ENCODE assay signal across 20 cellular contexts in the genomic region with DNA sequence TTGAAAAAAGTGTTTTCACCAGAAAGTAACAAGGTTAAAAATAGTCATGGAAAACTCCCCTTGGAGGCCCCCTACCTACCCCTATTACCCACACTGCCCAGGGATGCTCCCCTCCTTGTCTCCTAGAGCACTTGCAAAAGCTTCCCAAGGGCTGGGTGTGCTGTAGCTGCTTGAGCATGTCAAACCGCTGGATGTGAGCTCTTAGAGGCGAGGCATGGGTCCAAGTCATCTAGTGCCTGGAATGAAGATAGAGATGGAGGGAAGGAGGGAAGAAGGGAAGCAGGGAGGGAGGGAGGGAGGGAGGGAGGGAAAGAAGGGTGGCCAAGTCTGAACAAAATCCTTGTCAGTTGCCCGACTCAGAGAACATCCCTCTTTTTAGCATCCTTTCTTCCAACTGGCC. TPM values are rescaled to one million over a fixed set of nuclear protein-coding genes. Genes with fewer than 3 reads are reported as not detected.
DNase-seq lines count a peak whose midpoint lies in the region; ATAC-seq and TF ChIP-seq lines count a peak whose summit lies in the region.
"Had no signal": no experiment of that assay in that cellular context is flagged by ENCODE, and none has a peak within 500 bp of the region (broad histone marks: within the 10 kb centered on the region; RNA-seq: fewer than 3 reads in every experiment).

No MANE protein-coding gene starts in this region.

- H3K27me3 ChIP-seq in adipocyte (replicated peaks; ENCODE audit: control insufficient read depth, insufficient read depth, low read length) (no peaks in the 10 kb centered on the region), thoracic aorta (replicated peaks; ENCODE audit: insufficient read depth) (no peaks in the 10 kb centered on the region)

- H3K4me1 ChIP-seq in adipocyte (ENCODE audit: control insufficient read depth, insufficient read depth, low read length) (peaks cover 78% of the 10 kb centered on the region), mucosa of descending colon (ENCODE audit: low read depth) (no peaks in the 10 kb centered on the region), thoracic aorta (ENCODE audit: control insufficient read depth in 1 of 2, low read depth in 2 of 2) (peaks cover 77 to 97% of the 10 kb centered on the region in 2 donors)

- no peaks in the 10 kb centered on the region for H3K9me3 ChIP-seq in adipocyte (ENCODE audit: control insufficient read depth, low read length)
- no peaks in the 10 kb centered on the region for H3K9me3 ChIP-seq in mucosa of descending colon
- no peaks in the 10 kb centered on the region for H3K9me3 ChIP-seq in thoracic aorta

- H3K4me1 Mint-ChIP-seq in stimulated activated naive CD8-positive, alpha-beta T cell treated with anti-CD3 and anti-CD28 coated beads, Interleukin-15, amount 100 ng/mL, for 72 hours = peaks cover 26% of the 10 kb centered on the region

- no peaks in the 10 kb centered on the region for H3K9me3 Mint-ChIP-seq in stimulated activated naive CD8-positive, alpha-beta T cell treated with anti-CD3 and anti-CD28 coated beads, Interleukin-15, amount 100 ng/mL, for 72 hours
- H3K9me3 Mint-ChIP-seq: activated naive CD8-positive, alpha-beta T cell treated with anti-CD3 and anti-CD28 coated beads, Interleukin-2, amount 50 U/mL, for 24 hours; effector memory CD8-positive, alpha-beta T cell; stimulated activated naive CD8-positive, alpha-beta T cell treated with anti-CD3 and anti-CD28 coated beads, Interleukin-15, Interleukin-2, amounts not matched to agents 100 ng/mL and 50 ng/mL, for 24 hours had no signal

- H3K4me3 Mint-ChIP-seq in stimulated activated naive CD8-positive, alpha-beta T cell treated with anti-CD3 and anti-CD28 coated beads, Interleukin-15, amount 100 ng/mL, for 72 hours = no peak overlapping the region
- H3K4me3 Mint-ChIP-seq: activated naive CD8-positive, alpha-beta T cell treated with anti-CD3 and anti-CD28 coated beads, Interleukin-2, amount 50 U/mL, for 24 hours; effector memory CD8-positive, alpha-beta T cell; stimulated activated naive CD8-positive, alpha-beta T cell treated with anti-CD3 and anti-CD28 coated beads, Interleukin-15, Interleukin-2, amounts not matched to agents 100 ng/mL and 50 ng/mL, for 24 hours; T-helper 17 cell had no signal

- H3K36me3 ChIP-seq in adipocyte (ENCODE audit: control insufficient read depth, insufficient read depth, low read length, severe bottlenecking) (no peaks in the 10 kb centered on the region), mucosa of descending colon (ENCODE audit: low read depth) (no peaks in the 10 kb centered on the region), thoracic aorta (no peaks in the 10 kb centered on the region)

- intact Hi-C loops in mucosa of descending colon (cut with DNase I, micrococcal nuclease) = no loop called here

- TF ChIP-seq CTCF in fibroblast of mammary gland (conservative IDR thresholded peaks at IDR 0.05; ENCODE audit: control insufficient read depth, insufficient read depth, low read depth, low read length) (no peak), mucosa of descending colon (IDR thresholded peaks at IDR 0.05) (no peak), thoracic aorta (IDR thresholded peaks at IDR 0.05) (no peak)

- H3K4me3 ChIP-seq in adipocyte (ENCODE audit: low read length) = no peak overlapping the region
- no peak overlapping the region for H3K4me3 ChIP-seq in fibroblast of mammary gland (ENCODE audit: control insufficient read depth, low read depth, low read length)
- H3K4me3 ChIP-seq in mucosa of descending colon = no peak overlapping the region
- no peak overlapping the region for H3K4me3 ChIP-seq in thoracic aorta

- DNase-seq in adipocyte (ENCODE audit: low read depth) (peak; percentile 53), fibroblast of mammary gland (ENCODE audit: low read depth) (peak; percentile 47), mucosa of descending colon (peak in 1 of 3 donors; percentile 49), thoracic aorta (ENCODE audit: low spot score) (no peak)
- DNase-seq in stimulated activated CD4-positive, alpha-beta T cell treated with anti-CD3 and anti-CD28 coated beads, Interleukin-2, amount 100 ng/mL, for 24 hours = no peak
- no peak for DNase-seq in stimulated activated naive CD8-positive, alpha-beta T cell treated with anti-CD3 and anti-CD28 coated beads, Interleukin-15, amount 100 ng/mL, for 72 hours
- DNase-seq: activated CD4-positive, CD25-positive, alpha-beta regulatory T cell; activated CD8-positive, alpha-beta memory T cell treated with anti-CD3 and anti-CD28 coated beads for 24 hours; activated naive CD8-positive, alpha-beta T cell treated with anti-CD3 and anti-CD28 coated beads, Interleukin-2, amount 50 U/mL, for 24 hours; central memory CD4-positive, alpha-beta T cell; effector memory CD8-positive, alpha-beta T cell; HCEC 1CT; midbrain; NCI-H187; NCI-H446 treated with DMSO at 0.1 percent for 48 hours; SHP77; T-helper 17 cell had no signal

- no peak overlapping the region for H3K27ac Mint-ChIP-seq in stimulated activated naive CD8-positive, alpha-beta T cell treated with anti-CD3 and anti-CD28 coated beads, Interleukin-15, amount 100 ng/mL, for 72 hours
- H3K27ac Mint-ChIP-seq: activated naive CD8-positive, alpha-beta T cell treated with anti-CD3 and anti-CD28 coated beads, Interleukin-2, amount 50 U/mL, for 24 hours; effector memory CD8-positive, alpha-beta T cell; stimulated activated naive CD8-positive, alpha-beta T cell treated with anti-CD3 and anti-CD28 coated beads, Interleukin-15, Interleukin-2, amounts not matched to agents 100 ng/mL and 50 ng/mL, for 24 hours; T-helper 17 cell had no signal

- peak; percentile 10 for ATAC-seq in mucosa of descending colon
- ATAC-seq in thoracic aorta (ENCODE audit: insufficient number of reproducible peaks, low FRiP score, low read depth) = no peak
- no peak for ATAC-seq in GM19467 (IDR thresholded peaks at IDR 0.05; ENCODE audit: unreplicated experiment)
- no peak for ATAC-seq in stimulated activated naive CD8-positive, alpha-beta T cell treated with anti-CD3 and anti-CD28 coated beads, Interleukin-15, amount 100 ng/mL, for 72 hours
- no peak for ATAC-seq in HG03469 (IDR thresholded peaks at IDR 0.05; ENCODE audit: unreplicated experiment)
- ATAC-seq: activated naive CD8-positive, alpha-beta T cell treated with anti-CD3 and anti-CD28 coated beads, Interleukin-2, amount 50 U/mL, for 24 hours; effector memory CD8-positive, alpha-beta T cell; T-helper 17 cell had no signal

- H3K9ac ChIP-seq in adipocyte (ENCODE audit: low read length) = peak overlapping the region; percentile 84

- H3K27me3 Mint-ChIP-seq in stimulated activated naive CD8-positive, alpha-beta T cell treated with anti-CD3 and anti-CD28 coated beads, Interleukin-15, amount 100 ng/mL, for 72 hours = peaks cover 47% of the 10 kb centered on the region
- H3K27me3 Mint-ChIP-seq: T-helper 17 cell had no signal

- peak overlapping the region; percentile 90 to 96 for H3K27ac ChIP-seq in thoracic aorta

RNA-seq across cellular contexts. Expression of a gene that starts 43.1 kb away (rescaled TPM):
- total RNA-seq in mucosa of descending colon = 10 to 100 TPM in 1 of 3 donors, 1 to 10 TPM in 2; 1.7 to 10.2 (median 3.0) TPM
- 100 to 1,000 TPM; 674 to 973 TPM for total RNA-seq in thoracic aorta

Comparison
In these comparisons a context has a peak if more than half of its experiments do, and no peak if none do; other contexts are left out.
1. DNase-seq: peak in adipocyte (single experiment) and fibroblast of mammary gland (single experiment); none in thoracic aorta (single experiment), stimulated activated CD4-positive, alpha-beta T cell treated with anti-CD3 and anti-CD28 coated beads, Interleukin-2, amount 100 ng/mL, for 24 hours (0 of 2) and stimulated activated naive CD8-positive, alpha-beta T cell treated with anti-CD3 and anti-CD28 coated beads, Interleukin-15, amount 100 ng/mL, for 72 hours (0 of 2).
2. RNA of a gene that starts 43.1 kb away (total RNA-seq): 674 to 973 TPM in thoracic aorta; 1.7 to 10.2 TPM in mucosa of descending colon; every median in the first group is over 10 times any median in the second.